ENCODE assay signal across 24 cellular contexts in genomic region chr18:73254564-73254963, GRCh38.
"Had no signal": no experiment of that assay in that cellular context is flagged by ENCODE, and none has a peak within 500 bp of the region (broad histone marks: within the 10 kb centered on the region; RNA-seq: fewer than 3 reads in every experiment).

No MANE protein-coding gene starts in this region.

- H2AFZ ChIP-seq: hepatocyte had no signal

- H3K4me2 ChIP-seq: hepatocyte had no signal

- H3K4me3 Mint-ChIP-seq: mesothelial cell of epicardium, naive B cell had no signal

- DNase-seq: dermis blood vessel endothelial cell; dorsolateral prefrontal cortex; effector CD4-positive, alpha-beta T cell; effector memory CD4-positive, alpha-beta T cell; foreskin keratinocyte; heart left ventricle; hypothalamus; left cardiac atrium; left lung; left ventricle myocardium superior; lower lobe of right lung; mesenchymal stem cell; mucosa of descending colon; naive B cell had no signal

- H3K79me2 ChIP-seq: hepatocyte had no signal

- H3K4me1 Mint-ChIP-seq: mesothelial cell of epicardium, naive B cell had no signal

- H3K27me3 ChIP-seq: dorsolateral prefrontal cortex, esophagus muscularis mucosa, foreskin keratinocyte, gastroesophageal sphincter, heart left ventricle, hepatocyte, left lung had no signal

- H3K36me3 Mint-ChIP-seq: mesothelial cell of epicardium, naive B cell had no signal

- ATAC-seq: foreskin keratinocyte, gastroesophageal sphincter, heart left ventricle, left cardiac atrium, left lung, left ventricle myocardium superior, lower lobe of right lung, mucosa of descending colon had no signal

- H3K9me3 ChIP-seq: esophagus muscularis mucosa, gastroesophageal sphincter, heart left ventricle, left lung, lower lobe of right lung, mucosa of descending colon had no signal

- H3K27ac Mint-ChIP-seq: mesothelial cell of epicardium, naive B cell had no signal

- H3K4me3 ChIP-seq: coronary artery, dorsolateral prefrontal cortex, esophagus muscularis mucosa, gastroesophageal sphincter, heart left ventricle, hepatocyte, left lung, lower lobe of right lung, mucosa of descending colon had no signal

- H3K4me1 ChIP-seq: esophagus muscularis mucosa, foreskin keratinocyte, gastroesophageal sphincter, heart left ventricle, left lung, lower lobe of right lung had no signal

- H3K9me3 Mint-ChIP-seq: mesothelial cell of epicardium, naive B cell had no signal

- H3K36me3 ChIP-seq: esophagus muscularis mucosa, gastroesophageal sphincter, heart left ventricle, left lung, lower lobe of right lung had no signal

- FAIRE-seq: colon, endothelial cell of umbilical vein, frontal cortex, islet of Langerhans, keratinocyte had no signal

- H3K27ac ChIP-seq: coronary artery, dorsolateral prefrontal cortex, esophagus muscularis mucosa, foreskin keratinocyte, gastroesophageal sphincter, heart left ventricle, hepatocyte, left lung, lower lobe of right lung had no signal
